Comparison of ENCODE assay signal across 18 cellular contexts in genomic region chr12:97452230-97452629, GRCh38. TPM values are rescaled to one million over a fixed set of nuclear protein-coding genes. Genes with fewer than 3 reads are reported as not detected.
DNase-seq lines count a peak whose midpoint lies in the region; ATAC-seq and TF ChIP-seq lines count a peak whose summit lies in the region.
"Had no signal": no experiment of that assay in that cellular context is flagged by ENCODE, and none has a peak within 500 bp of the region (broad histone marks: within the 10 kb centered on the region; RNA-seq: fewer than 3 reads in every experiment).

No MANE protein-coding gene starts in this region.

- H3K4me3 ChIP-seq in sigmoid colon: no peak overlapping the region
- H3K4me3 ChIP-seq: breast epithelium, heart left ventricle, Peyer's patch, right atrium auricular region had no signal

- no peak for TF ChIP-seq EP300 in sigmoid colon (IDR thresholded peaks at IDR 0.05)

- no peaks in the 10 kb centered on the region for H3K27me3 ChIP-seq in sigmoid colon
- H3K27me3 ChIP-seq: breast epithelium, heart left ventricle, Peyer's patch, right atrium auricular region had no signal

- DNase-seq in COLO668 (lab: John Stamatoyannopoulos, UW; ENCODE audit: unreplicated experiment) (no peak), sigmoid colon (no peak), NCI-H2029 (lab: John Stamatoyannopoulos, UW) (no peak)
- no peak for DNase-seq in activated CD4-positive, alpha-beta T cell treated with anti-CD3 and anti-CD28 coated beads for 1 hour
- DNase-seq: activated CD4-positive, alpha-beta T cell treated with anti-CD3 and anti-CD28 coated beads, Interleukin-2, amount 50 U/mL, for 1 hour; AML-193; heart left ventricle; NCI-H1092; Peyer's patch; T-helper 17 cell had no signal

- ATAC-seq in GM18508 (IDR thresholded peaks at IDR 0.05; ENCODE audit: insufficient read depth, unreplicated experiment): peak; percentile 54
- ATAC-seq in GM19468 (IDR thresholded peaks at IDR 0.05; ENCODE audit: extremely low read depth, unreplicated experiment): peak; percentile 45
- ATAC-seq in HG02870 (IDR thresholded peaks at IDR 0.05; ENCODE audit: unreplicated experiment): peak; percentile 90
- peak; percentile 87 for ATAC-seq in HG03469 (IDR thresholded peaks at IDR 0.05; ENCODE audit: unreplicated experiment)
- ATAC-seq: heart left ventricle; left lobe of liver; natural killer cell treated with Interleukin-12 subunit alpha and Interleukin-12 subunit beta and Interleukin-15 and Interleukin-18, amount 100 ng/mL, for 72 hours; T-helper 17 cell had no signal

- intact Hi-C loops in sigmoid colon (cut with DNase I): no loop called here

- no peak overlapping the region for H3K27ac ChIP-seq in sigmoid colon
- H3K27ac ChIP-seq: breast epithelium, heart left ventricle, Peyer's patch, right atrium auricular region had no signal

- H3K4me1 ChIP-seq in sigmoid colon: no peaks in the 10 kb centered on the region
- H3K4me1 ChIP-seq: breast epithelium, heart left ventricle, Peyer's patch, right atrium auricular region had no signal

- TF ChIP-seq CTCF in sigmoid colon (IDR thresholded peaks at IDR 0.05): no peak

- TF ChIP-seq POLR2A in sigmoid colon (IDR thresholded peaks at IDR 0.05): no peak

- H3K9me3 ChIP-seq in sigmoid colon: no peaks in the 10 kb centered on the region
- H3K9me3 ChIP-seq: breast epithelium, heart left ventricle, Peyer's patch, right atrium auricular region had no signal

- H3K36me3 ChIP-seq in sigmoid colon: no peaks in the 10 kb centered on the region
- H3K36me3 ChIP-seq: breast epithelium, heart left ventricle, Peyer's patch, right atrium auricular region had no signal

- 87% methylated on average over 1 of the region's 1 CpG for WGBS in sigmoid colon, 2 donors

RNA-seq across cellular contexts. Expression of gene RMST, which starts 10.4 kb away (rescaled TPM):
- total RNA-seq in sigmoid colon: 1 to 10 TPM in 3 of 4 donors, under 1 TPM in 1; 0.54 to 6.3 (median 4.0) TPM
- under 1 TPM in 1 of 3 donors, not detected in 2; 0.07 TPM for polyA plus RNA-seq in sigmoid colon
- total RNA-seq: natural killer cell treated with Interleukin-12 subunit alpha and Interleukin-12 subunit beta and Interleukin-15 and Interleukin-18, amount 100 ng/mL, for 72 hours; T-helper 17 cell had no signal
